In the genomic region with DNA sequence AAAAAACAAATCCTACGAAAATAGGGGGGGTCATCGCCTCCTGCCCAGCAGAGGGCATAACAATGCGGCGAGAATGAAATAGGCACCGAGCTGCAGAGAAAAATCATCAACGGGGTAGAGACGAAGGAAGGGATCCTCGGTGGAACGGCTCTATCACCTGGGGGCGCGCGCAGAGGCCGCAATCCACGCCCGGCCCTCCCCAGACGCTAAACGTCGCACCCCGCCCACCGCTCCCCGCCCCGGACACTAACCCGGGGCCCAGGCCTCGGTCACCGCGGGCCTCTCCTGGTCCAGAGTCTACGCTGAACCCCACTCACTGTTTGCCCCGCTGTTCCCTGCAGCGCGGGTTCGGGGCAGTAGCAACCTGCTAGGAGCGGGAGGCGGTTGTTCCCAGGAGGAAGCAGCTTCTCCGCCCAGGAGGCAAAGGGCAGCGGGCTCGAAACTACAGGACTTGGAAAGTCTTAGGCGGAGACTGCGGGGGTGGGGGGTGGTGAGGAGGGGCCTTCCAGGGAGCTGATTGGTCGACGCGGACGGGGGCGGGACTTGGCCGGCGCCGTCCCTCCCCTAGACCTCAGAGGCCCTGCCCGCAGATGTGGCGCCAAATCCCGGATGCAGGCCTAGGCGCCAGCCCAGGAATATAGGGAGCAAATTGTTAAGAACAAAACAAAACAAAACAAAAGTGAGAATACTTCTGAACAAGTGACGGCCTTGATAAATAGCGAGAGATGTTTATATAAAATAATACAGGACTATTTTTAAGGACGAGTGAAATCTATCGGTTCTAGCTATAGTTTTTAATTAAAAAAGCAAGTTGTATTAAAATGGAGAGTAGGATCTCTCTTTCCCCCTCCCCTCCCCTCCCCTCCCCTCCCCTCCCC, we compare ENCODE assay signal across 8 cellular contexts. TPM values are rescaled to one million over a fixed set of nuclear protein-coding genes. Genes with fewer than 3 reads are reported as not detected.
DNase-seq lines count a peak whose midpoint lies in the region; ATAC-seq and TF ChIP-seq lines count a peak whose summit lies in the region.

A gene with protein sequence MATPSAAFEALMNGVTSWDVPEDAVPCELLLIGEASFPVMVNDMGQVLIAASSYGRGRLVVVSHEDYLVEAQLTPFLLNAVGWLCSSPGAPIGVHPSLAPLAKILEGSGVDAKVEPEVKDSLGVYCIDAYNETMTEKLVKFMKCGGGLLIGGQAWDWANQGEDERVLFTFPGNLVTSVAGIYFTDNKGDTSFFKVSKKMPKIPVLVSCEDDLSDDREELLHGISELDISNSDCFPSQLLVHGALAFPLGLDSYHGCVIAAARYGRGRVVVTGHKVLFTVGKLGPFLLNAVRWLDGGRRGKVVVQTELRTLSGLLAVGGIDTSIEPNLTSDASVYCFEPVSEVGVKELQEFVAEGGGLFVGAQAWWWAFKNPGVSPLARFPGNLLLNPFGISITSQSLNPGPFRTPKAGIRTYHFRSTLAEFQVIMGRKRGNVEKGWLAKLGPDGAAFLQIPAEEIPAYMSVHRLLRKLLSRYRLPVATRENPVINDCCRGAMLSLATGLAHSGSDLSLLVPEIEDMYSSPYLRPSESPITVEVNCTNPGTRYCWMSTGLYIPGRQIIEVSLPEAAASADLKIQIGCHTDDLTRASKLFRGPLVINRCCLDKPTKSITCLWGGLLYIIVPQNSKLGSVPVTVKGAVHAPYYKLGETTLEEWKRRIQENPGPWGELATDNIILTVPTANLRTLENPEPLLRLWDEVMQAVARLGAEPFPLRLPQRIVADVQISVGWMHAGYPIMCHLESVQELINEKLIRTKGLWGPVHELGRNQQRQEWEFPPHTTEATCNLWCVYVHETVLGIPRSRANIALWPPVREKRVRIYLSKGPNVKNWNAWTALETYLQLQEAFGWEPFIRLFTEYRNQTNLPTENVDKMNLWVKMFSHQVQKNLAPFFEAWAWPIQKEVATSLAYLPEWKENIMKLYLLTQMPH (minus strand): TSS at position 467 of the 878 bp plus-strand sequence. CDS start 25,568 bp downstream, outside the sequence.

- H3K27ac Mint-ChIP-seq in T-helper 2 cell treated with Interferon-gamma antibody and Interleukin-4, amounts not matched to agents 5 μg/mL and 100 μg/mL, for 36 hours = peak within 1 kb of the TSS; percentile 82

- H3K27me3 ChIP-seq in ascending aorta (no peaks in the 10 kb centered on the region), right cardiac atrium (ENCODE audit: control insufficient read depth, insufficient read depth) (no peaks in the 10 kb centered on the region), rectal smooth muscle tissue (ENCODE audit: control insufficient read depth, insufficient read depth, low read length) (no peaks in the 10 kb centered on the region), aorta (ENCODE audit: control insufficient read depth in 1 of 2, insufficient read depth in 2 of 2, low read length in 1 of 2) (no peaks in the 10 kb centered on the region)

- intact Hi-C loops in ascending aorta (cut with DNase I) (loop anchor here (1.0 to 10.0 kb wide), 4 partner anchors 20 to 933 kb away; a partner anchor contains a TSS), right cardiac atrium (cut with DNase I) (no loop called here), aorta (cut with DNase I) (loop anchor here in 1 of 2 donors (10.0 kb wide), 1 partner anchor 103 kb away; a partner anchor contains a TSS)

- H3K4me3 Mint-ChIP-seq in T-helper 2 cell treated with Interferon-gamma antibody and Interleukin-4, amounts not matched to agents 5 μg/mL and 100 μg/mL, for 36 hours = peak within 1 kb of the TSS; percentile 94

- H3K4me1 Mint-ChIP-seq in T-helper 2 cell treated with Interferon-gamma antibody and Interleukin-4, amounts not matched to agents 5 μg/mL and 100 μg/mL, for 36 hours (ENCODE audit: low read depth) = peaks cover 22% of the 10 kb centered on the region

- H3K4me3 ChIP-seq in ascending aorta (peak within 1 kb of the TSS; percentile 70 to 78), right cardiac atrium (ENCODE audit: low read length) (peak within 1 kb of the TSS; percentile 83), rectal smooth muscle tissue (ENCODE audit: low read length) (peak within 1 kb of the TSS; percentile 90), aorta (ENCODE audit: low read length in 2 of 2) (peak within 1 kb of the TSS; percentile 78 to 96)

- ATAC-seq in GM18498 (IDR thresholded peaks at IDR 0.05; ENCODE audit: unreplicated experiment) (peak; percentile 96), HG02885 (IDR thresholded peaks at IDR 0.05; ENCODE audit: poor library complexity, unreplicated experiment) (peak; percentile 92), right cardiac atrium (peak; percentile 100), aorta (ENCODE audit: low FRiP score) (peak; percentile 99)

- H3K9ac ChIP-seq in rectal smooth muscle tissue (ENCODE audit: low read length) = peak within 1 kb of the TSS; percentile 57

- H3K27ac ChIP-seq in ascending aorta (peak within 1 kb of the TSS; percentile 79 to 84), right cardiac atrium (ENCODE audit: low read length) (peak within 1 kb of the TSS; percentile 99), rectal smooth muscle tissue (ENCODE audit: low read depth, low read length) (peak within 1 kb of the TSS; percentile 98), aorta (ENCODE audit: low read depth in 1 of 2, low read length in 2 of 2) (peak within 1 kb of the TSS; percentile 54 to 97)

- DNase-seq in NCI-H1694 (lab: John Stamatoyannopoulos, UW) (peak; percentile 61), ascending aorta (ENCODE audit: low spot score in 2 of 2) (peak; percentile 79 to 97), right cardiac atrium (peak; percentile 96 to 98 (median 98)), aorta (peak; percentile 98 to 99)
- peak; percentile 84 for DNase-seq in T-helper 2 cell treated with Interferon-gamma antibody and Interleukin-4, amounts not matched to agents 5 μg/mL and 100 μg/mL, for 36 hours (ENCODE audit: low spot score)

- TF ChIP-seq CTCF in ascending aorta (IDR thresholded peaks at IDR 0.05) = peak in 2 of 3 experiments; percentile 40 to 43

- H3K36me3 ChIP-seq in ascending aorta (no peaks in the 10 kb centered on the region), rectal smooth muscle tissue (ENCODE audit: control insufficient read depth, insufficient read depth, low read length) (no peaks in the 10 kb centered on the region), aorta (ENCODE audit: control insufficient read depth in 1 of 2, insufficient read depth in 2 of 2, low read length in 1 of 2) (no peaks in the 10 kb centered on the region)

- WGBS in right cardiac atrium = 2% methylated on average over 54 of the region's 54 CpGs
- WGBS in aorta, 2 donors = 1 to 2% methylated on average over 35 to 54 of the region's 54 CpGs

- no peaks in the 10 kb centered on the region for H3K27me3 Mint-ChIP-seq in T-helper 2 cell treated with Interferon-gamma antibody and Interleukin-4, amounts not matched to agents 5 μg/mL and 100 μg/mL, for 36 hours (ENCODE audit: low read depth)

- no peaks in the 10 kb centered on the region for H3K9me3 Mint-ChIP-seq in T-helper 2 cell treated with Interferon-gamma antibody and Interleukin-4, amounts not matched to agents 5 μg/mL and 100 μg/mL, for 36 hours

- H3K36me3 Mint-ChIP-seq in T-helper 2 cell treated with Interferon-gamma antibody and Interleukin-4, amounts not matched to agents 5 μg/mL and 100 μg/mL, for 36 hours (ENCODE audit: low read depth) = peaks cover 2% of the 10 kb centered on the region

- H3K9me3 ChIP-seq in ascending aorta = peaks cover 0 to 3% of the 10 kb centered on the region in 2 donors
- H3K9me3 ChIP-seq in right cardiac atrium (ENCODE audit: control insufficient read depth, low read length) = no peaks in the 10 kb centered on the region
- no peaks in the 10 kb centered on the region for H3K9me3 ChIP-seq in aorta (ENCODE audit: control insufficient read depth, low read length)

- H3K4me1 ChIP-seq in ascending aorta (peaks cover 0 to 3% of the 10 kb centered on the region in 2 donors), right cardiac atrium (ENCODE audit: control insufficient read depth, insufficient read depth, low read length) (peaks cover 9% of the 10 kb centered on the region), rectal smooth muscle tissue (ENCODE audit: control insufficient read depth, insufficient read depth, low read length) (peaks cover 14% of the 10 kb centered on the region), aorta (ENCODE audit: control insufficient read depth in 1 of 2, insufficient read depth in 2 of 2, low read length in 2 of 2) (no peaks in the 10 kb centered on the region)

RNA-seq across cellular contexts. Expression of the gene that starts here (rescaled TPM):
- total RNA-seq in ascending aorta (30.9 TPM), right cardiac atrium (10 to 100 TPM; 22.1 to 33.7 (median 25.2) TPM), aorta (10 to 100 TPM; 42.1 to 58.6 TPM)
- polyA plus RNA-seq in right cardiac atrium (12.7 TPM), aorta (10 to 100 TPM in 1 of 2 donors, 1 to 10 TPM in 1; 7.5 to 14.5 TPM)

Comparison
In these comparisons a context has a peak if more than half of its experiments do, and no peak if none do; other contexts are left out.
1. Peak in every context shown above with its lines: DNase-seq, ATAC-seq, H3K4me3 ChIP-seq and H3K27ac ChIP-seq.